22 cellular contexts compared by ENCODE assay signal in the genomic region with DNA sequence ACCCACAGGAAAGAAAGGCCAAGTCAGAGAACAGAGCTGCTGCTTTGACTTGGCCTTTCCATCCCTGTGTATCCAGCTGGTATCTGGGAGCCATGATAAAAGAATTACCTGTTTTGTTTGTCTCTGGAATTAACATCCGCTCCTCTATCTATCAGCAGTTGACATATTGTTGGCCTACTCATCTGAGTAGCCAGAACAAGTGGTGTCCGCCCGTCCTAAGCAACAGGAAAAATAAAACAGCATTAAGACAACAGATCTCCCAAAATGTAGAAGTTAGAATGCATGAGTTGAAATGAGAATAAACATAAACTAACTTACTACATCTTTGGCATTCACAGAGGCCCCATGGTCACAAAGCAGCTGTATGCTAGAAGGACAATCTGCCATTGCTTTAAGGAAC.
"Had no signal": no experiment of that assay in that cellular context is flagged by ENCODE, and none has a peak within 500 bp of the region (broad histone marks: within the 10 kb centered on the region; RNA-seq: fewer than 3 reads in every experiment).

No MANE protein-coding gene starts in this region.

- ATAC-seq: activated CD4-positive, alpha-beta T cell treated with anti-CD3 and anti-CD28 coated beads for 36 hours; activated CD8-positive, alpha-beta T cell treated with anti-CD3 and anti-CD28 coated beads for 36 hours; activated T-cell treated with anti-CD3 and anti-CD28 coated beads, Interleukin-2, amount 50 U/mL, for 72 hours; K562; T-cell had no signal

- DNase-seq: activated CD4-positive, alpha-beta T cell treated with anti-CD3 and anti-CD28 coated beads for 36 hours; activated CD4-positive, alpha-beta T cell treated with anti-CD3 and anti-CD28 coated beads, Interleukin-2, amount 50 U/mL, for 1 hour; activated CD8-positive, alpha-beta memory T cell treated with anti-CD3 and anti-CD28 coated beads, Interleukin-2, amount 50 U/mL, for 4 hours; activated CD8-positive, alpha-beta T cell treated with anti-CD3 and anti-CD28 coated beads for 36 hours; activated gamma-delta T cell treated with Interleukin-2 at 50 U/mL for 16 hours; activated naive CD4-positive, alpha-beta T cell treated with anti-CD3 and anti-CD28 coated beads, Interleukin-2, amount 10 ng/mL, durations not matched to agents 7 days and 5 days; activated naive CD8-positive, alpha-beta T cell treated with anti-CD3 and anti-CD28 coated beads for 36 hours; activated T-cell treated with anti-CD3 and anti-CD28 coated beads, Interleukin-2, amount 50 U/mL, for 72 hours; caudate nucleus; NCI-H1092 treated with DMSO at 0.1 percent for 48 hours; NCI-H1417 treated with DMSO at 0.1 percent for 48 hours; NCI-H1694; NCI-H2029; NCI-H510A treated with DMSO at 0.1 percent for 48 hours; SIG-M5; T-cell; T-helper 2 cell; T1000; WERI-Rb-1 had no signal

- FAIRE-seq: K562, TTC549 had no signal

- H3K27ac ChIP-seq: SK-N-MC, WERI-Rb-1 had no signal

- H3K4me3 ChIP-seq: K562, SK-N-MC had no signal

- H3K36me3 ChIP-seq: WERI-Rb-1 had no signal
